In genomic region chr5:141941779-141942178, GRCh38 we compare ENCODE assay signal across 18 cellular contexts. TPM values are rescaled to one million over a fixed set of nuclear protein-coding genes. Genes with fewer than 3 reads are reported as not detected.
DNase-seq lines count a peak whose midpoint lies in the region; ATAC-seq and TF ChIP-seq lines count a peak whose summit lies in the region.
"Had no signal": no experiment of that assay in that cellular context is flagged by ENCODE, and none has a peak within 500 bp of the region (broad histone marks: within the 10 kb centered on the region; RNA-seq: fewer than 3 reads in every experiment).

No MANE protein-coding gene starts in this region.

- H3K4me3 Mint-ChIP-seq in activated CD4-positive, alpha-beta T cell treated with anti-CD3 and anti-CD28 coated beads, Interleukin-2, amount 10 ng/mL, durations not matched to agents 7 days and 5 days: no peak overlapping the region

- CTCF ChIA-PET in activated CD4-positive, alpha-beta T cell treated with anti-CD3 and anti-CD28 coated beads, Interleukin-2, amount 10 ng/mL, durations not matched to agents 7 days and 5 days (lab: Charles Lee): interaction anchor here (0.6 to 11.2 kb wide), 9 partner anchors 9 to 275 kb away, joined by 3 to 93 read pairs (median 5); partner anchors contain the start of genes DELE1, PCDH12 and RNF14

- H3K9ac ChIP-seq in subcutaneous abdominal adipose tissue (ENCODE audit: low read length in 5 of 5): peak overlapping the region in 1 of 5 donors; percentile 13

- intact Hi-C loops in ascending aorta (cut with DNase I) (loop anchor here (2.0 kb wide), 1 partner anchor 19 kb away; the partner anchor contains the start of gene DELE1), lower lobe of right lung (cut with DNase I) (no loop called here)

- H3K36me3 Mint-ChIP-seq in activated CD4-positive, alpha-beta T cell treated with anti-CD3 and anti-CD28 coated beads, Interleukin-2, amount 10 ng/mL, durations not matched to agents 7 days and 5 days (ENCODE audit: low read depth): peaks cover 15% of the 10 kb centered on the region

- no peaks in the 10 kb centered on the region for H3K27me3 ChIP-seq in ascending aorta
- H3K27me3 ChIP-seq in lower lobe of right lung (ENCODE audit: low read depth): no peaks in the 10 kb centered on the region
- peaks cover 0 to 9% (median 4%) of the 10 kb centered on the region in 5 donors for H3K27me3 ChIP-seq in subcutaneous abdominal adipose tissue (ENCODE audit: control insufficient read depth in 5 of 5, insufficient read depth in 4 of 5, low read length in 5 of 5)
- H3K27me3 ChIP-seq: colonic mucosa had no signal

- H3K9me3 Mint-ChIP-seq in activated CD4-positive, alpha-beta T cell treated with anti-CD3 and anti-CD28 coated beads, Interleukin-2, amount 10 ng/mL, durations not matched to agents 7 days and 5 days: no peaks in the 10 kb centered on the region

- no peak for DNase-seq in activated CD4-positive, alpha-beta T cell treated with anti-CD3 and anti-CD28 coated beads, Interleukin-2, amount 10 ng/mL, durations not matched to agents 7 days and 5 days
- DNase-seq in activated CD4-positive, alpha-beta T cell treated with anti-CD3 and anti-CD28 coated beads for 48 hours: no peak
- DNase-seq in ascending aorta (ENCODE audit: low spot score in 2 of 2) (no peak), lower lobe of right lung (no peak), RKO (ENCODE audit: low spot score) (no peak), GM03348 (ENCODE audit: low spot score) (no peak), RPMI8226 (no peak)
- DNase-seq: activated naive CD4-positive, alpha-beta T cell; activated T-cell treated with anti-CD3 and anti-CD28 coated beads for 4 hours; colonic mucosa; DMS 273 treated with DMSO at 0.1 percent for 48 hours; foreskin melanocyte; NCI-H1436; occipital lobe; stimulated activated CD4-positive, alpha-beta T cell treated with anti-CD3 and anti-CD28 coated beads, Interleukin-4, amount 100 ng/mL, for 24 hours had no signal

- H3K27ac Mint-ChIP-seq in activated CD4-positive, alpha-beta T cell treated with anti-CD3 and anti-CD28 coated beads, Interleukin-2, amount 10 ng/mL, durations not matched to agents 7 days and 5 days: peak overlapping the region; percentile 16

- peaks cover 11 to 25% of the 10 kb centered on the region in 2 donors for H3K4me1 ChIP-seq in ascending aorta
- peaks cover 44% of the 10 kb centered on the region for H3K4me1 ChIP-seq in lower lobe of right lung
- peaks cover 12 to 45% (median 38%) of the 10 kb centered on the region in 5 donors for H3K4me1 ChIP-seq in subcutaneous abdominal adipose tissue (ENCODE audit: control insufficient read depth in 5 of 5, insufficient read depth in 5 of 5, low read length in 5 of 5)

- no peaks in the 10 kb centered on the region for H3K27me3 Mint-ChIP-seq in activated CD4-positive, alpha-beta T cell treated with anti-CD3 and anti-CD28 coated beads, Interleukin-2, amount 10 ng/mL, durations not matched to agents 7 days and 5 days

- POLR2A ChIA-PET in activated CD4-positive, alpha-beta T cell treated with anti-CD3 and anti-CD28 coated beads, Interleukin-2, amount 10 ng/mL, durations not matched to agents 7 days and 5 days (lab: Charles Lee): no interaction called here

- H3K36me3 ChIP-seq in ascending aorta (peaks cover 29 to 31% of the 10 kb centered on the region in 2 donors), lower lobe of right lung (peaks cover 39% of the 10 kb centered on the region), subcutaneous abdominal adipose tissue (ENCODE audit: control insufficient read depth in 5 of 5, insufficient read depth in 5 of 5, low read length in 5 of 5) (peaks cover 6 to 46% (median 36%) of the 10 kb centered on the region in 5 donors)

- H3K9me3 ChIP-seq in ascending aorta: no peaks in the 10 kb centered on the region
- no peaks in the 10 kb centered on the region for H3K9me3 ChIP-seq in lower lobe of right lung
- H3K9me3 ChIP-seq in subcutaneous abdominal adipose tissue (ENCODE audit: control insufficient read depth in 5 of 5, low read length in 5 of 5): no peaks in the 10 kb centered on the region
- H3K9me3 ChIP-seq: colonic mucosa had no signal

- peaks cover 12% of the 10 kb centered on the region for H3K4me1 Mint-ChIP-seq in activated CD4-positive, alpha-beta T cell treated with anti-CD3 and anti-CD28 coated beads, Interleukin-2, amount 10 ng/mL, durations not matched to agents 7 days and 5 days

- TF ChIP-seq CTCF in ascending aorta (IDR thresholded peaks at IDR 0.05) (no peak), lower lobe of right lung (IDR thresholded peaks at IDR 0.05) (no peak)

- H3K27ac ChIP-seq in ascending aorta: peak overlapping the region; percentile 70 to 85
- peak overlapping the region; percentile 20 for H3K27ac ChIP-seq in lower lobe of right lung
- H3K27ac ChIP-seq in subcutaneous abdominal adipose tissue (ENCODE audit: low read depth, low read length): peak overlapping the region; percentile 57
- H3K27ac ChIP-seq: 22Rv1, C4-2B, colonic mucosa had no signal

- H3K4me3 ChIP-seq in ascending aorta: no peak overlapping the region
- H3K4me3 ChIP-seq in lower lobe of right lung: no peak overlapping the region
- H3K4me3 ChIP-seq in subcutaneous abdominal adipose tissue (ENCODE audit: low read depth in 1 of 5, low read length in 5 of 5): no peak overlapping the region
- H3K4me3 ChIP-seq: colonic mucosa had no signal

- no peak for ATAC-seq in lower lobe of right lung

RNA-seq across cellular contexts. Expression of gene PCDH12, which starts 16.2 kb away (rescaled TPM):
- under 1 TPM; 0.73 to 0.82 TPM for total RNA-seq in activated CD4-positive, alpha-beta T cell treated with anti-CD3 and anti-CD28 coated beads, Interleukin-2, amount 10 ng/mL, durations not matched to agents 7 days and 5 days
- total RNA-seq in ascending aorta (7.2 TPM), lower lobe of right lung (14.9 TPM)

RNA-seq across cellular contexts. Expression of gene DELE1, which starts 18.1 kb away (rescaled TPM):
- 10 to 100 TPM; 71.5 to 72.1 TPM for total RNA-seq in activated CD4-positive, alpha-beta T cell treated with anti-CD3 and anti-CD28 coated beads, Interleukin-2, amount 10 ng/mL, durations not matched to agents 7 days and 5 days
- total RNA-seq in ascending aorta: 40.7 TPM
- total RNA-seq in lower lobe of right lung: 75.0 TPM

RNA-seq across cellular contexts. Expression of gene RNF14, which starts 27.1 kb away (rescaled TPM):
- 10 to 100 TPM; 28.8 to 33.7 TPM for total RNA-seq in activated CD4-positive, alpha-beta T cell treated with anti-CD3 and anti-CD28 coated beads, Interleukin-2, amount 10 ng/mL, durations not matched to agents 7 days and 5 days
- total RNA-seq in ascending aorta: 8.8 TPM
- 47.1 TPM for total RNA-seq in lower lobe of right lung

Comparison
In these comparisons a context has a peak if more than half of its experiments do, and no peak if none do; other contexts are left out.
1. H3K27ac ChIP-seq: peak in every context shown above with its lines; median percentile 78 in ascending aorta; 57 in subcutaneous abdominal adipose tissue; 20 in lower lobe of right lung.